Comparison of ENCODE assay signal across 8 cellular contexts in the genomic region with DNA sequence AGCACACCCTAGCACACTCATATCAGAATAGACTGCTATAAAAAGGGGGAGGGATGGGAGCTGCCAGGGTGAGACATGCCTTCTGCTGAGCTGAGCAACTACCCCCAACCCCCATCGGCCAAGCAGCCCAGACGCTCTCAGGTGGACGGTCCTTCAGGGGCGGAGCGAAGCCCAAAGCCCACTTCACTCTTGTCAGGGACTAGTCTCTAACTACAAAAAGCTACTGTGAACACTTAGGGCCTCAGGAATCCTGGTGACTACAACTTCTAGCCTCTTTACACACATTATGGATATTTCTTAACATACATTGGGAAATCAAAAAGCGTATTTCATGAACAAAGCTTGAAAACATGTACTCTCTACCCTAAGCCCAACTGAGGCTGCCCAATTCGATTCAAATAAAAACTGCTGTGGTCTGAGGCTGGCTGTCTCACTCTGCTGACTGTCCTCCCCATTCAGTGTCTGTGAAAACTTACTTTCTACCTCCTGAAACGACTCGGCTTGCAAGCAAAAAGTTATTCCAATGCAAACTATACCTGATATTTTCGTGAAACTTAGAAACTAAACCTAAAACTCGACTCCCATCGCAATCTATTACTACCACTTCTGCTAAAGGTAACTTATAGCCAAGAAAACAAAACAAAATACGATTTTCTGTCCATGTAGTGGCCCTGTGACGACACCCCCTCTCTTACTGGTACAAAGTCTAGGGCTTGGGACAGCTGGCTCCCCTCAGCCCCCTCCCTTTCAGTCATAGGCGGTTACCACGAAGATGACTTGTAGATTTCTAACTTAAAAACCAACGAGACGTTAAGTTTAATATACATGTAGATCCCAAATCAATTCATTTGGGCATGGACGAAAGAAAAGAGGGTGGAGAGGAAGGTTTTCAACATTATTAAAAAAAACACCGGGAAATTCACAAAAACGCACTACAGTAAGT. TPM values are rescaled to one million over a fixed set of nuclear protein-coding genes. Genes with fewer than 3 reads are reported as not detected.
DNase-seq lines count a peak whose midpoint lies in the region; ATAC-seq, FAIRE-seq and TF ChIP-seq lines count a peak whose summit lies in the region.

No MANE protein-coding gene starts in this region.

- H3K4me3 ChIP-seq in A673 (ENCODE audit: low read depth, low read length, poor library complexity, severe bottlenecking), result peak overlapping the region; percentile 94
- peak overlapping the region; percentile 97 for H3K4me3 ChIP-seq in OCI-LY3 (ENCODE audit: low read length)
- peak overlapping the region; percentile 54 to 85 for H3K4me3 ChIP-seq in body of pancreas

- intact Hi-C loops in A673 (cut with micrococcal nuclease; ENCODE audit: unreplicated experiment), result loop anchor here (2.0 to 5.0 kb wide), 2 partner anchors 98 to 130 kb away; a partner anchor contains a TSS
- intact Hi-C loops in body of pancreas (cut with DNase I), result loop anchor here (10.0 kb wide), 1 partner anchor 102 kb away; no protein-coding TSS in a partner anchor

- TF ChIP-seq CTCF in A673 (conservative IDR thresholded peaks at IDR 0.05; ENCODE audit: low read depth, low read length), result no peak
- TF ChIP-seq CTCF in OCI-LY3 (IDR thresholded peaks at IDR 0.05; ENCODE audit: low read depth, low read length), result no peak
- no peak for TF ChIP-seq CTCF in body of pancreas (IDR thresholded peaks at IDR 0.05)

- CTCF ChIA-PET in A673 (lab: Charles Lee), result interaction anchor here (1.3 to 1.6 kb wide), 2 partner anchors 115 to 212 kb away, joined by 5 read pairs; no protein-coding TSS in a partner anchor

- DNase-seq in A673 (ENCODE audit: low spot score) (no peak), GM19239 (ENCODE audit: insufficient read length, low spot score) (no peak), body of pancreas (peak; percentile 46 to 68 (median 56)), kidney tubule cell (ENCODE audit: low spot score) (peak; percentile 73), MV-4-11 (lab: John Stamatoyannopoulos, UW) (no peak)

- no peaks in the 10 kb centered on the region for H3K9me3 ChIP-seq in A673 (ENCODE audit: low read depth, low read length, poor library complexity, severe bottlenecking)
- H3K9me3 ChIP-seq in OCI-LY3 (ENCODE audit: insufficient read depth, low read length), result no peaks in the 10 kb centered on the region
- H3K9me3 ChIP-seq in body of pancreas, result no peaks in the 10 kb centered on the region

- peaks cover 60% of the 10 kb centered on the region for H3K79me2 ChIP-seq in OCI-LY3 (ENCODE audit: low read length)

- H3K27ac Mint-ChIP-seq in stimulated activated naive CD8-positive, alpha-beta T cell treated with anti-CD3 and anti-CD28 coated beads, Interleukin-15, Interleukin-2, amounts not matched to agents 100 ng/mL and 50 ng/mL, for 24 hours, result peak overlapping the region; percentile 76

- WGBS in body of pancreas, 2 donors, result 0 to 1% methylated on average over 21 of the region's 21 CpGs

- ATAC-seq in body of pancreas (peak; percentile 10), GM21619 (IDR thresholded peaks at IDR 0.05; ENCODE audit: unreplicated experiment) (no peak)

- H3K9ac ChIP-seq in OCI-LY3 (ENCODE audit: low read length), result peak overlapping the region; percentile 97

- H4K20me1 ChIP-seq in OCI-LY3 (ENCODE audit: insufficient read depth, low read length), result peaks cover 53% of the 10 kb centered on the region

- TF ChIP-seq POLR2A in body of pancreas (IDR thresholded peaks at IDR 0.05), result no peak

- H2AFZ ChIP-seq in OCI-LY3 (ENCODE audit: low read depth, low read length), result no peak overlapping the region

- H3K4me2 ChIP-seq in OCI-LY3 (ENCODE audit: low read length), result peak overlapping the region; percentile 94

- H3K4me1 ChIP-seq in A673 (ENCODE audit: insufficient read depth, low read length, poor library complexity, severe bottlenecking) (peaks cover 36% of the 10 kb centered on the region), OCI-LY3 (ENCODE audit: low read length) (peaks cover 73% of the 10 kb centered on the region), body of pancreas (peaks cover 54% of the 10 kb centered on the region)

- FAIRE-seq in GM19239 (lab: Jason Lieb, UNC), result peak; percentile 78

- H3K27ac ChIP-seq in A673 (ENCODE audit: low read depth, low read length, poor library complexity, severe bottlenecking) (peak overlapping the region; percentile 96), OCI-LY3 (ENCODE audit: low read length) (peak overlapping the region; percentile 89), body of pancreas (peak overlapping the region; percentile 98 to 100 (median 100))

- H3K36me3 ChIP-seq in A673 (ENCODE audit: insufficient read depth, low read length, poor library complexity, severe bottlenecking) (no peaks in the 10 kb centered on the region), OCI-LY3 (replicated peaks; ENCODE audit: low read depth, low read length) (no peaks in the 10 kb centered on the region), body of pancreas (replicated peaks in 1 of 2; ENCODE audit: insufficient read depth in 1 of 2, low read depth in 2 of 2) (no peaks in the 10 kb centered on the region)

- H3K27me3 ChIP-seq in A673 (replicated peaks; ENCODE audit: insufficient read depth, low read depth, low read length, poor library complexity) (no peaks in the 10 kb centered on the region), OCI-LY3 (ENCODE audit: low read depth, low read length) (no peaks in the 10 kb centered on the region), body of pancreas (no peaks in the 10 kb centered on the region)

- H3K36me3 Mint-ChIP-seq in stimulated activated naive CD8-positive, alpha-beta T cell treated with anti-CD3 and anti-CD28 coated beads, Interleukin-15, Interleukin-2, amounts not matched to agents 100 ng/mL and 50 ng/mL, for 24 hours (ENCODE audit: low read depth), result no peaks in the 10 kb centered on the region

- TSS peak; percentile 40 for BruUV-seq in A673 (replicated peaks; lab: Mats Ljungman, UMichigan)

- peak overlapping the region; percentile 91 for H3K4me3 Mint-ChIP-seq in stimulated activated naive CD8-positive, alpha-beta T cell treated with anti-CD3 and anti-CD28 coated beads, Interleukin-15, Interleukin-2, amounts not matched to agents 100 ng/mL and 50 ng/mL, for 24 hours

- peaks cover 83% of the 10 kb centered on the region for H3K4me1 Mint-ChIP-seq in stimulated activated naive CD8-positive, alpha-beta T cell treated with anti-CD3 and anti-CD28 coated beads, Interleukin-15, Interleukin-2, amounts not matched to agents 100 ng/mL and 50 ng/mL, for 24 hours (ENCODE audit: low read depth)

- H3K9me3 Mint-ChIP-seq in stimulated activated naive CD8-positive, alpha-beta T cell treated with anti-CD3 and anti-CD28 coated beads, Interleukin-15, Interleukin-2, amounts not matched to agents 100 ng/mL and 50 ng/mL, for 24 hours, result no peaks in the 10 kb centered on the region

- H3K27me3 Mint-ChIP-seq in stimulated activated naive CD8-positive, alpha-beta T cell treated with anti-CD3 and anti-CD28 coated beads, Interleukin-15, Interleukin-2, amounts not matched to agents 100 ng/mL and 50 ng/mL, for 24 hours, result no peaks in the 10 kb centered on the region

- POLR2A ChIA-PET in A673 (lab: Charles Lee; ENCODE audit: low non-redundant PET), result interaction anchor here (0.6 to 0.7 kb wide), 3 partner anchors 207 to 780 kb away, joined by 3 to 8 read pairs (median 4); a partner anchor contains a TSS

RNA-seq across cellular contexts. Expression of a gene that starts 1.2 kb away (rescaled TPM):
- 20.8 and 22.2 TPM in 2 replicates for total RNA-seq in A673 (2021)
- total RNA-seq in body of pancreas, result 1 to 10 TPM; 3.3 to 6.7 TPM

Comparison
In these comparisons a context has a peak if more than half of its experiments do, and no peak if none do; other contexts are left out.
1. DNase-seq: peak in body of pancreas (4 of 4) and kidney tubule cell (single experiment); none in A673 (single experiment), GM19239 (single experiment) and MV-4-11 (single experiment).
2. Peak in every context shown above with its lines, with median percentiles within 50 percentile points of each other: H3K27ac ChIP-seq and H3K4me3 ChIP-seq.